23 cellular contexts compared by ENCODE assay signal in genomic region chr1:33377013-33377412, GRCh38. TPM values are rescaled to one million over a fixed set of nuclear protein-coding genes. Genes with fewer than 3 reads are reported as not detected.
DNase-seq lines count a peak whose midpoint lies in the region; ATAC-seq and TF ChIP-seq lines count a peak whose summit lies in the region.
"Had no signal": no experiment of that assay in that cellular context is flagged by ENCODE, and none has a peak within 500 bp of the region (broad histone marks: within the 10 kb centered on the region; RNA-seq: fewer than 3 reads in every experiment).

No MANE protein-coding gene starts in this region.

- no peak overlapping the region for H2AFZ ChIP-seq in IMR-90 (replicated peaks; ENCODE audit: low read length, poor library complexity)

- in situ Hi-C loops in IMR-90 (cut with MboI; ENCODE audit: low sequenced_read_pairs) = no loop called here

- H4K8ac ChIP-seq in IMR-90 (ENCODE audit: low read depth in 2 of 2, low read length in 2 of 2) = peak overlapping the region in 1 of 2 experiments; percentile 19; a peak in 1 of 4 replicates

- H3K4me3 Mint-ChIP-seq in naive thymus-derived CD4-positive, alpha-beta T cell = peak overlapping the region in 1 of 10 donors; percentile 3
- H3K4me3 Mint-ChIP-seq: activated CD8-positive, alpha-beta memory T cell treated with anti-CD3 and anti-CD28 coated beads, Interleukin-2, amount 10 ng/mL, durations not matched to agents 7 days and 5 days; T-helper 1 cell treated with Interleukin-12 subunit alpha and Interleukin-12 subunit beta and Interleukin-4 antibody, amounts not matched to agents 30 μg/mL and 1 μg/mL, for 36 hours had no signal

- no peak overlapping the region for H3K9ac ChIP-seq in IMR-90 (ENCODE audit: low read depth, low read length)
- H3K9ac ChIP-seq: BLaER1 had no signal

- H3K27ac ChIP-seq in IMR-90 (ENCODE audit: insufficient read depth, low read length) = no peak overlapping the region
- H3K27ac ChIP-seq in naive thymus-derived CD4-positive, alpha-beta T cell (ENCODE audit: low read depth, low read length) = no peak overlapping the region
- H3K27ac ChIP-seq: BLaER1, spleen, thyroid gland had no signal

- no peak overlapping the region for H2BK5ac ChIP-seq in IMR-90 (ENCODE audit: low read depth, low read length, poor library complexity, severe bottlenecking)

- H3K9me3 Mint-ChIP-seq in naive thymus-derived CD4-positive, alpha-beta T cell = no peaks in the 10 kb centered on the region
- H3K9me3 Mint-ChIP-seq: activated T-helper 2 cell treated with anti-CD3 and anti-CD28 coated beads, Interferon-gamma antibody, Interleukin-2, Interleukin-4, amounts not matched to agents 10 μg/mL and 5 μg/mL and 100 μg/mL, durations not matched to agents 14 hours and 24 hours and 36 hours; T-helper 1 cell treated with Interleukin-12 subunit alpha and Interleukin-12 subunit beta and Interleukin-4 antibody, amounts not matched to agents 30 μg/mL and 1 μg/mL, for 36 hours had no signal

- H3K4me3 ChIP-seq in IMR-90 (ENCODE audit: insufficient read depth, low read depth, low read length) = no peak overlapping the region
- H3K4me3 ChIP-seq in naive thymus-derived CD4-positive, alpha-beta T cell (ENCODE audit: low read length) = no peak overlapping the region
- H3K4me3 ChIP-seq: BLaER1, spleen, thyroid gland had no signal

- peak overlapping the region in 4 of 9 donors; percentile 6 to 72 (median 38) for H3K27ac Mint-ChIP-seq in naive thymus-derived CD4-positive, alpha-beta T cell
- H3K27ac Mint-ChIP-seq: activated CD8-positive, alpha-beta memory T cell treated with anti-CD3 and anti-CD28 coated beads, Interleukin-2, amount 10 ng/mL, durations not matched to agents 7 days and 5 days; activated T-helper 2 cell treated with anti-CD3 and anti-CD28 coated beads, Interferon-gamma antibody, Interleukin-2, Interleukin-4, amounts not matched to agents 10 μg/mL and 5 μg/mL and 100 μg/mL, durations not matched to agents 14 hours and 24 hours and 36 hours; T-helper 1 cell treated with Interleukin-12 subunit alpha and Interleukin-12 subunit beta and Interleukin-4 antibody, amounts not matched to agents 30 μg/mL and 1 μg/mL, for 36 hours had no signal

- H2BK15ac ChIP-seq in IMR-90 (ENCODE audit: low read depth, low read length) = peak overlapping the region; percentile 34; the same call in 1 of the 3 replicates

- whole genome bisulfite sequencing in IMR-90 (ENCODE audit: extremely low coverage in 2 of 2, insufficient read length in 1 of 2), 2 experiments = 100% methylated on average over 1 of the region's 1 CpG; no CpG with 5 or more reads in 1 of the 2 experiments

- 0 out of 2 replicates have a peak overlapping the region, but pooled peaks have one; percentile 39 for H3K4ac ChIP-seq in IMR-90 (ENCODE audit: low read depth, low read length)

- 0 out of 2 replicates have a peak overlapping the region, but pooled peaks have one; percentile 33 for H2BK120ac ChIP-seq in IMR-90 (ENCODE audit: low read depth, low read length)

- peaks cover 1% of the 10 kb centered on the region; the same call in 1 of the 2 replicates for H3K36me3 ChIP-seq in IMR-90 (ENCODE audit: control insufficient read depth, insufficient read depth, low read length)
- no peaks in the 10 kb centered on the region for H3K36me3 ChIP-seq in naive thymus-derived CD4-positive, alpha-beta T cell (ENCODE audit: control insufficient read depth in 2 of 3, insufficient read depth in 3 of 3, low read length in 3 of 3)
- H3K36me3 ChIP-seq: thyroid gland had no signal

- TF ChIP-seq RAD21 in IMR-90 (IDR thresholded peaks at IDR 0.05; ENCODE audit: low read length) = no peak

- POLR2A ChIA-PET in IMR-90 (lab: Charles Lee; ENCODE audit: unreplicated experiment) = interaction anchor here (0.6 kb wide), 1 partner anchor 27 kb away, joined by 6 read pairs; no protein-coding TSS in a partner anchor
- POLR2A ChIA-PET in naive thymus-derived CD4-positive, alpha-beta T cell (lab: Charles Lee) = no interaction called here

- CTCF ChIA-PET in IMR-90 (lab: Yijun Ruan, JAX) = interaction anchor here (0.6 kb wide), 1 partner anchor 62 kb away, joined by 3 read pairs; no protein-coding TSS in a partner anchor
- CTCF ChIA-PET in naive thymus-derived CD4-positive, alpha-beta T cell (lab: Charles Lee) = interaction anchor here (1.0 kb wide), 1 partner anchor 81 kb away, joined by 4 read pairs; no protein-coding TSS in a partner anchor

- H3K27me3 Mint-ChIP-seq in naive thymus-derived CD4-positive, alpha-beta T cell = peaks cover 0 to 31% (median 14%) of the 10 kb centered on the region in 5 donors

- no peak overlapping the region for H3K56ac ChIP-seq in IMR-90 (ENCODE audit: extremely low read depth, insufficient read depth, low read length)

- peaks cover 16% of the 10 kb centered on the region for H3K9me1 ChIP-seq in IMR-90 (ENCODE audit: insufficient read depth, low read length)

- 0 out of 4 replicates have a peak, but pooled peaks cover 0 to 8% of the 10 kb centered on the region in 2 experiments for H3K79me1 ChIP-seq in IMR-90 (ENCODE audit: low read depth in 1 of 2, low read length in 2 of 2)

- no peak for TF ChIP-seq CTCF in IMR-90 (conservative IDR thresholded peaks at IDR 0.05; ENCODE audit: low read depth, low read length)

- no peak overlapping the region for H3K4me2 ChIP-seq in IMR-90 (ENCODE audit: low read depth, low read length)
- H3K4me2 ChIP-seq: BLaER1 had no signal

- no peak overlapping the region for H4K5ac ChIP-seq in IMR-90 (ENCODE audit: low read depth, low read length)

- no peak for TF ChIP-seq POLR2A in IMR-90 (IDR thresholded peaks at IDR 0.05; ENCODE audit: low read depth, low read length)

- H4K91ac ChIP-seq in IMR-90 (ENCODE audit: insufficient read depth, low read depth, low read length) = peak overlapping the region; percentile 38; the same call in 1 of the 2 replicates

- peaks cover 26% of the 10 kb centered on the region for H3K4me1 ChIP-seq in IMR-90 (ENCODE audit: control insufficient read depth, insufficient read depth, low read length)
- peaks cover 8 to 16% of the 10 kb centered on the region in 2 donors for H3K4me1 ChIP-seq in naive thymus-derived CD4-positive, alpha-beta T cell (ENCODE audit: control insufficient read depth in 2 of 2, insufficient read depth in 2 of 2, low read length in 2 of 2)
- H3K4me1 ChIP-seq: BLaER1 had no signal

- dilution Hi-C loops in IMR-90 (cut with HindIII; ENCODE audit: low sequenced_read_pairs, unreplicated experiment) = no loop called here

- no peaks in the 10 kb centered on the region; the same call in 1 of the 2 replicates for H4K20me1 ChIP-seq in IMR-90 (ENCODE audit: insufficient read depth, low read length)
- H4K20me1 ChIP-seq: BLaER1 had no signal

- peak overlapping the region; percentile 24; the same call in 1 of the 2 replicates for H3K18ac ChIP-seq in IMR-90 (ENCODE audit: low read depth, low read length)

- peak overlapping the region; percentile 45; the same call in 1 of the 2 replicates for H2AK5ac ChIP-seq in IMR-90 (ENCODE audit: low read depth, low read length)

- H3K36me3 Mint-ChIP-seq in naive thymus-derived CD4-positive, alpha-beta T cell = no peaks in the 10 kb centered on the region
- H3K36me3 Mint-ChIP-seq: activated CD8-positive, alpha-beta memory T cell treated with anti-CD3 and anti-CD28 coated beads, Interleukin-2, amount 10 ng/mL, durations not matched to agents 7 days and 5 days had no signal

- BruUV-seq in IMR-90 (replicated peaks; lab: Mats Ljungman, UMichigan) = no TSS peak

- no peak overlapping the region for H2AK9ac ChIP-seq in IMR-90 (replicated peaks; ENCODE audit: low read depth, low read length, poor library complexity)

- H2BK20ac ChIP-seq in IMR-90 (ENCODE audit: low read depth, low read length) = peak overlapping the region; percentile 8; the same call in 1 of the 2 replicates

- intact Hi-C loops in IMR-90 (cut with micrococcal nuclease) = no loop called here
- intact Hi-C loops in naive thymus-derived CD4-positive, alpha-beta T cell (cut with micrococcal nuclease) = no loop called here

- no peak overlapping the region for H3K23ac ChIP-seq in IMR-90 (ENCODE audit: low read depth, low read length)

- H3K4me1 Mint-ChIP-seq in naive thymus-derived CD4-positive, alpha-beta T cell = peaks cover 14 to 31% (median 20%) of the 10 kb centered on the region in 7 donors

- DNase-seq in NCI-H1417 (lab: John Stamatoyannopoulos, UW) (peak in 2 of 3 experiments; percentile 45 to 83), NCI-H1417 treated with DMSO at 0.1 percent for 48 hours (lab: John Stamatoyannopoulos, UW) (no peak), IMR-90 (no peak), amniotic stem cell (lab: John Stamatoyannopoulos, UW) (no peak), activated gamma-delta T cell (lab: John Stamatoyannopoulos, UW) (no peak)
- peak in 4 of 9 donors; percentile 3 to 26 (median 22) for DNase-seq in naive thymus-derived CD4-positive, alpha-beta T cell
- DNase-seq: 8988T; activated CD4-positive, CD25-positive, alpha-beta regulatory T cell; activated CD8-positive, alpha-beta memory T cell treated with anti-CD3 and anti-CD28 coated beads, Interleukin-2, amount 10 ng/mL, durations not matched to agents 7 days and 5 days; hippocampal formation; kidney; NCI-H2171; spleen; thyroid gland had no signal

- H3K27me3 ChIP-seq in IMR-90 (ENCODE audit: control insufficient read depth, insufficient read depth, low read length) = no peaks in the 10 kb centered on the region
- H3K27me3 ChIP-seq in naive thymus-derived CD4-positive, alpha-beta T cell (ENCODE audit: control insufficient read depth in 2 of 2, insufficient read depth in 2 of 2, low read length in 2 of 2) = no peaks in the 10 kb centered on the region
- H3K27me3 ChIP-seq: BLaER1, spleen, thyroid gland had no signal

- ATAC-seq in IMR-90 (ENCODE audit: low read depth) = no peak
- ATAC-seq in SK-N-SH treated with all-trans-retinoic acid at 6 μM for 48 hours = peak; percentile 72
- peak; percentile 38 for ATAC-seq in naive thymus-derived CD4-positive, alpha-beta T cell
- ATAC-seq in HG03521 (IDR thresholded peaks at IDR 0.05; ENCODE audit: unreplicated experiment) = no peak
- ATAC-seq: activated CD8-positive, alpha-beta memory T cell treated with anti-CD3 and anti-CD28 coated beads, Interleukin-2, amount 10 ng/mL, durations not matched to agents 7 days and 5 days; Right ventricle myocardium inferior had no signal

- no peak overlapping the region for H3K14ac ChIP-seq in IMR-90 (replicated peaks; ENCODE audit: low read depth, low read length)

- H3K9me3 ChIP-seq in IMR-90 (ENCODE audit: control insufficient read depth, insufficient read depth, low read length) = no peaks in the 10 kb centered on the region
- H3K9me3 ChIP-seq in naive thymus-derived CD4-positive, alpha-beta T cell (ENCODE audit: control insufficient read depth in 2 of 3, low read length in 3 of 3) = no peaks in the 10 kb centered on the region
- H3K9me3 ChIP-seq: BLaER1, spleen, thyroid gland had no signal

RNA-seq across cellular contexts. Expression of gene PHC2, which starts 53.9 kb away (rescaled TPM):
- total RNA-seq in IMR-90 (2012; rRNA removed) = 43.3 and 46.4 TPM in 2 replicates
- 86.3 and 98.1 TPM in 2 replicates for polyA plus RNA-seq in IMR-90 (2012; rRNA removed)
- 91.9 and 128 TPM in 2 replicates for polyA plus RNA-seq in IMR-90 (2012; cell fraction: cytosol; rRNA removed)
- 110 and 133 TPM in 2 replicates for polyA plus RNA-seq in IMR-90 (2012; cell fraction: nucleus; rRNA removed; ENCODE audit: low replicate concordance)
- total RNA-seq in naive thymus-derived CD4-positive, alpha-beta T cell = 10 to 100 TPM; 31.9 to 45.5 (median 35.4) TPM
- polyA plus RNA-seq in naive thymus-derived CD4-positive, alpha-beta T cell = 10 to 100 TPM in 1 of 2 donors, 1 to 10 TPM in 1; 10.0 to 18.1 TPM

RNA-seq across cellular contexts. Expression of gene A3GALT2, which starts 56.1 kb away (rescaled TPM):
- total RNA-seq in IMR-90 (2012; rRNA removed) = not detected in 2 replicates
- not detected in 2 replicates for polyA plus RNA-seq in IMR-90 (2012; rRNA removed)
- not detected in 2 replicates for polyA plus RNA-seq in IMR-90 (2012; cell fraction: cytosol; rRNA removed)
- polyA plus RNA-seq in IMR-90 (2012; cell fraction: nucleus; rRNA removed; ENCODE audit: low replicate concordance) = 0.23 and 1.2 TPM in 2 replicates
- not detected for total RNA-seq in naive thymus-derived CD4-positive, alpha-beta T cell
- polyA plus RNA-seq in naive thymus-derived CD4-positive, alpha-beta T cell = not detected
- total RNA-seq: activated CD8-positive, alpha-beta memory T cell treated with anti-CD3 and anti-CD28 coated beads, Interleukin-2, amount 10 ng/mL, durations not matched to agents 7 days and 5 days; activated T-helper 2 cell treated with anti-CD3 and anti-CD28 coated beads, Interferon-gamma antibody, Interleukin-2, Interleukin-4, amounts not matched to agents 10 μg/mL and 5 μg/mL and 100 μg/mL, durations not matched to agents 14 hours and 24 hours and 36 hours; cerebellum; Daoy; kidney; pulmonary artery endothelial cell; Right ventricle myocardium inferior had no signal

Comparison
In these comparisons a context has a peak if more than half of its experiments do, and no peak if none do; other contexts are left out.
1. DNase-seq: peak in NCI-H1417 (2 of 3); none in NCI-H1417 treated with DMSO at 0.1 percent for 48 hours (single experiment), IMR-90 (single experiment), amniotic stem cell (single experiment) and activated gamma-delta T cell (single experiment).
2. ATAC-seq: peak in SK-N-SH treated with all-trans-retinoic acid at 6 μM for 48 hours (single experiment) and naive thymus-derived CD4-positive, alpha-beta T cell (single experiment); none in IMR-90 (single experiment) and HG03521 (single experiment).